ENCODE assay signal across 9 cellular contexts in genomic region chr14:89013098-89013504, GRCh38.
DNase-seq lines count a peak whose midpoint lies in the region; ATAC-seq and TF ChIP-seq lines count a peak whose summit lies in the region.
"Had no signal": no experiment of that assay in that cellular context is flagged by ENCODE, and none has a peak within 500 bp of the region (broad histone marks: within the 10 kb centered on the region; RNA-seq: fewer than 3 reads in every experiment).

No MANE protein-coding gene starts in this region.

- BruUV-seq in HCT116 (replicated peaks; lab: Mats Ljungman, UMichigan) = no TSS peak

- DNase-seq in HCT116 (ENCODE audit: low read depth, low spot score) (peak; percentile 50), SJCRH30 (peak; percentile 75 to 80), iPS DF 19.7 (ENCODE audit: low read depth, low spot score) (peak; percentile 63), T-cell (no peak)
- no peak for DNase-seq in activated CD4-positive, CD25-positive, alpha-beta regulatory T cell treated with anti-CD3 and anti-CD28 coated beads, Interleukin-2, amount 50 U/mL, for 72 hours

- H4K20me1 ChIP-seq in HCT116 (ENCODE audit: insufficient read depth) = no peaks in the 10 kb centered on the region

- no peaks in the 10 kb centered on the region for H3K79me2 ChIP-seq in HCT116 (ENCODE audit: insufficient read depth, low read length)

- intact Hi-C loops in HCT116 (cut with micrococcal nuclease) = loop anchor here (1.0 to 10.0 kb wide), 4 partner anchors 346 to 1068 kb away; no protein-coding TSS in a partner anchor

- peak overlapping the region; percentile 41 for H2AFZ ChIP-seq in HCT116 (ENCODE audit: low read depth, low read length, poor library complexity, severe bottlenecking)

- POLR2A ChIA-PET in HCT116 (lab: Charles Lee) (no interaction called here), T-cell (lab: Charles Lee) (no interaction called here)

- peak; percentile 36 for TF ChIP-seq CTCF in C4-2B (conservative IDR thresholded peaks at IDR 0.05)
- TF ChIP-seq CTCF in HCT116 (IDR thresholded peaks at IDR 0.05 in 2 of 3, conservative IDR thresholded peaks at IDR 0.05 in 1 of 3; ENCODE audit: borderline replicate concordance in 1 of 3, insufficient read depth in 1 of 3, low read depth in 2 of 3, low read length in 2 of 3) = peak in 2 of 3 experiments; percentile 42 to 63; a peak in 5 of 6 replicates

- H3K27ac ChIP-seq in C4-2B = no peak overlapping the region
- no peak overlapping the region for H3K27ac ChIP-seq in HCT116 (ENCODE audit: low read depth, low read length)
- H3K27ac ChIP-seq in SJCRH30 = no peak overlapping the region

- H3K36me3 ChIP-seq in HCT116 (ENCODE audit: control insufficient read depth in 1 of 2, insufficient read depth in 2 of 2, low read length in 2 of 2) (no peaks in the 10 kb centered on the region), SJCRH30 (no peaks in the 10 kb centered on the region)

- ATAC-seq in HCT116 = peak; percentile 90
- ATAC-seq in GM21526 (IDR thresholded peaks at IDR 0.05; ENCODE audit: low FRiP score, unreplicated experiment) = no peak
- ATAC-seq in HG02840 (IDR thresholded peaks at IDR 0.05; ENCODE audit: low FRiP score, unreplicated experiment) = no peak
- ATAC-seq in T-cell (replicated peaks in 1 of 4) = no peak
- ATAC-seq: naive thymus-derived CD4-positive, alpha-beta T cell had no signal

- RAD21 ChIA-PET in HCT116 (lab: Charles Lee; ENCODE audit: low non-redundant PET in 1 of 2, low total read pairs in 2 of 2, uncharacterized antibody in 2 of 2, unreplicated experiment in 2 of 2) = no interaction called here

- 0 out of 2 replicates have a peak overlapping the region, but pooled peaks have one; percentile 11 for H3K4me2 ChIP-seq in HCT116 (ENCODE audit: low read length)

- peaks cover 13 to 21% of the 10 kb centered on the region in 2 donors for H3K27me3 Mint-ChIP-seq in T-cell

- no peak overlapping the region for H3K9ac ChIP-seq in HCT116 (ENCODE audit: low read length)

- no peaks in the 10 kb centered on the region for H3K9me3 Mint-ChIP-seq in T-cell
- H3K9me3 Mint-ChIP-seq: naive thymus-derived CD4-positive, alpha-beta T cell had no signal

- TF ChIP-seq RAD21 in HCT116 (IDR thresholded peaks at IDR 0.05; ENCODE audit: low read depth) = peak; percentile 71

- TF ChIP-seq POLR2A in HCT116 (IDR thresholded peaks at IDR 0.05; ENCODE audit: borderline replicate concordance, extremely low read depth, insufficient read depth, insufficient read length) = no peak

- no peak overlapping the region for H3K27ac Mint-ChIP-seq in T-cell
- H3K27ac Mint-ChIP-seq: naive thymus-derived CD4-positive, alpha-beta T cell had no signal

- no peaks in the 10 kb centered on the region for H3K9me3 ChIP-seq in HCT116 (ENCODE audit: control insufficient read depth in 1 of 2, insufficient read depth in 1 of 2, low read depth in 1 of 2, low read length in 2 of 2)
- H3K9me3 ChIP-seq in SJCRH30 (replicated peaks) = no peaks in the 10 kb centered on the region

- no peaks in the 10 kb centered on the region for H3K36me3 Mint-ChIP-seq in T-cell
- H3K36me3 Mint-ChIP-seq: naive thymus-derived CD4-positive, alpha-beta T cell had no signal

- H3K4me3 Mint-ChIP-seq in T-cell = no peak overlapping the region
- H3K4me3 Mint-ChIP-seq: naive thymus-derived CD4-positive, alpha-beta T cell had no signal

- H3K9me2 ChIP-seq in HCT116 (ENCODE audit: insufficient read depth) = no peaks in the 10 kb centered on the region

- H3K27me3 ChIP-seq in HCT116 (ENCODE audit: insufficient read depth, low read length) (no peaks in the 10 kb centered on the region), SJCRH30 (no peaks in the 10 kb centered on the region)

- H3K4me1 ChIP-seq in HCT116 (ENCODE audit: control insufficient read depth in 1 of 2, insufficient read depth in 2 of 2, low read length in 2 of 2) (no peaks in the 10 kb centered on the region), SJCRH30 (no peaks in the 10 kb centered on the region; the same call in 1 of the 2 replicates)

- CTCF ChIA-PET in HCT116 (lab: Charles Lee) (interaction anchor here (1.0 kb wide), 1 partner anchor 345 kb away, joined by 4 read pairs; no protein-coding TSS in a partner anchor), T-cell (lab: Charles Lee) (interaction anchor here in 1 of 2 donors (0.7 kb wide), 1 partner anchor 15 kb away, joined by 3 read pairs; no protein-coding TSS in a partner anchor)

- no peak overlapping the region for H3K4me3 ChIP-seq in HCT116 (replicated peaks in 1 of 2; ENCODE audit: low read depth in 1 of 2, low read length in 2 of 2)
- H3K4me3 ChIP-seq in SJCRH30 = peak overlapping the region; percentile 45

- H3K4me1 Mint-ChIP-seq in T-cell = no peaks in the 10 kb centered on the region

TF ChIP-seq in HCT116, 20 proteins besides CTCF, POLR2A, EP300 and RAD21:
- no peak for TF ChIP-seq ZBTB33 (IDR thresholded peaks at IDR 0.05; ENCODE audit: extremely low read depth, insufficient replicate concordance, low read length)
- TF ChIP-seq ZNF274 (IDR thresholded peaks at IDR 0.05; ENCODE audit: low read depth, low read length) = no peak
- no peak for TF ChIP-seq EZH2 (IDR thresholded peaks at IDR 0.05)
- no peak for TF ChIP-seq CEBPB (IDR thresholded peaks at IDR 0.05; ENCODE audit: low read depth)
- TF ChIP-seq EGR1 (IDR thresholded peaks at IDR 0.05; ENCODE audit: low read depth) = no peak
- TF ChIP-seq SIN3A (IDR thresholded peaks at IDR 0.05; ENCODE audit: low read depth) = no peak
- TF ChIP-seq MAX (IDR thresholded peaks at IDR 0.05) = no peak
- no peak for TF ChIP-seq SP1 (IDR thresholded peaks at IDR 0.05; ENCODE audit: low read depth)
- TF ChIP-seq TCF7L2 (IDR thresholded peaks at IDR 0.05; ENCODE audit: borderline replicate concordance, extremely low read depth, insufficient read depth, insufficient read length) = no peak
- TF ChIP-seq REST (IDR thresholded peaks at IDR 0.05; ENCODE audit: low read depth) = no peak
- TF ChIP-seq CBX3 (IDR thresholded peaks at IDR 0.05; ENCODE audit: low read depth) = no peak
- no peak for TF ChIP-seq JUND (IDR thresholded peaks at IDR 0.05)
- no peak for TF ChIP-seq FOSL1 (IDR thresholded peaks at IDR 0.05; ENCODE audit: low read depth)
- TF ChIP-seq ELF1 (IDR thresholded peaks at IDR 0.05; ENCODE audit: borderline replicate concordance, low read depth) = no peak
- no peak for TF ChIP-seq SRF (IDR thresholded peaks at IDR 0.05; ENCODE audit: low read depth)

Comparison
In these comparisons a context has a peak if more than half of its experiments do, and no peak if none do; other contexts are left out.
1. DNase-seq: peak in HCT116 (single experiment), SJCRH30 (2 of 2) and iPS DF 19.7 (single experiment); none in activated CD4-positive, CD25-positive, alpha-beta regulatory T cell treated with anti-CD3 and anti-CD28 coated beads, Interleukin-2, amount 50 U/mL, for 72 hours (single experiment) and T-cell (0 of 34).